In genomic region chr18:28267878-28268625, GRCh38 we compare ENCODE assay signal across 17 cellular contexts.
DNase-seq lines count a peak whose midpoint lies in the region; ATAC-seq and TF ChIP-seq lines count a peak whose summit lies in the region.
"Had no signal": no experiment of that assay in that cellular context is flagged by ENCODE, and none has a peak within 500 bp of the region (broad histone marks: within the 10 kb centered on the region; RNA-seq: fewer than 3 reads in every experiment).

No MANE protein-coding gene starts in this region.

- no peak for ATAC-seq in GM18907 (IDR thresholded peaks at IDR 0.05; ENCODE audit: unreplicated experiment)
- ATAC-seq: GM23338, upper lobe of right lung had no signal

- H3K27me3 Mint-ChIP-seq in mesothelial cell of epicardium (ENCODE audit: low read depth): no peaks in the 10 kb centered on the region
- H3K27me3 Mint-ChIP-seq: activated naive CD8-positive, alpha-beta T cell had no signal

- peaks cover 2% of the 10 kb centered on the region for H3K4me1 Mint-ChIP-seq in mesothelial cell of epicardium
- H3K4me1 Mint-ChIP-seq: GM23338 had no signal

- no peak overlapping the region for H3K4me3 ChIP-seq in skeletal muscle cell (ENCODE audit: low read depth, low read length)
- H3K4me3 ChIP-seq: GM23338, sigmoid colon, upper lobe of right lung had no signal

- H3K4me3 Mint-ChIP-seq in mesothelial cell of epicardium: no peak overlapping the region
- H3K4me3 Mint-ChIP-seq: activated naive CD8-positive, alpha-beta T cell; GM23338 had no signal

- in situ Hi-C loops in SK-MEL-5 (cut with HindIII; ENCODE audit: low pct_unique_long_range_greater_than_20kb, low sequenced_read_pairs): no loop called here

- peak; percentile 49 for DNase-seq in H4 (ENCODE audit: low spot score)
- DNase-seq in SK-MEL-5 (ENCODE audit: low read depth, low spot score): peak; percentile 2
- peak; percentile 5 for DNase-seq in fibroblast of peridontal ligament (ENCODE audit: extremely low read depth)
- DNase-seq in skeletal muscle cell (ENCODE audit: low read depth): peak; percentile 39
- DNase-seq in putamen (ENCODE audit: low spot score): no peak
- no peak for DNase-seq in activated CD8-positive, alpha-beta memory T cell treated with anti-CD3 and anti-CD28 coated beads, Interleukin-2, amount 50 U/mL, for 48 hours
- DNase-seq in mesothelial cell of epicardium (ENCODE audit: low spot score in 2 of 2, unreplicated experiment in 2 of 2): no peak
- DNase-seq: activated CD4-positive, CD25-positive, alpha-beta regulatory T cell treated with anti-CD3 and anti-CD28 coated beads, Interleukin-2, amount 50 U/mL, for 72 hours; activated T-cell treated with anti-CD3 and anti-CD28 coated beads for 4 hours; hypothalamus; NCI-H446 treated with DMSO at 0.1 percent for 48 hours; sigmoid colon; stimulated activated CD4-positive, alpha-beta T cell treated with anti-CD3 and anti-CD28 coated beads, Interleukin-4, amount 100 ng/mL, for 4 hours; upper lobe of right lung had no signal

- TF ChIP-seq CTCF in mesothelial cell of epicardium (IDR thresholded peaks at IDR 0.05; ENCODE audit: unreplicated experiment): no peak

- peaks cover 25% of the 10 kb centered on the region for H3K9me3 Mint-ChIP-seq in mesothelial cell of epicardium
- H3K9me3 Mint-ChIP-seq: GM23338 had no signal

- no peak overlapping the region for H3K27ac Mint-ChIP-seq in mesothelial cell of epicardium
- H3K27ac Mint-ChIP-seq: activated naive CD8-positive, alpha-beta T cell; GM23338 had no signal

- no peaks in the 10 kb centered on the region for H3K36me3 Mint-ChIP-seq in mesothelial cell of epicardium
- H3K36me3 Mint-ChIP-seq: activated naive CD8-positive, alpha-beta T cell had no signal

Comparison
In these comparisons a context has a peak if more than half of its experiments do, and no peak if none do; other contexts are left out.
1. DNase-seq: peak in H4 (single experiment), SK-MEL-5 (single experiment), fibroblast of peridontal ligament (single experiment) and skeletal muscle cell (single experiment); none in putamen (single experiment), activated CD8-positive, alpha-beta memory T cell treated with anti-CD3 and anti-CD28 coated beads, Interleukin-2, amount 50 U/mL, for 48 hours (single experiment) and mesothelial cell of epicardium (0 of 2).